ENCODE assay signal across 8 cellular contexts in genomic region chr1:224726783-224727182, GRCh38.
DNase-seq lines count a peak whose midpoint lies in the region; ATAC-seq and TF ChIP-seq lines count a peak whose summit lies in the region.
"Had no signal": no experiment of that assay in that cellular context is flagged by ENCODE, and none has a peak within 500 bp of the region (broad histone marks: within the 10 kb centered on the region; RNA-seq: fewer than 3 reads in every experiment).

No MANE protein-coding gene starts in this region.

- DNase-seq in HFF-Myc (ENCODE audit: extremely low read depth, low read depth) (peak; percentile 39), SW480 (ENCODE audit: low spot score) (peak; percentile 97), NCI-H1417 treated with DMSO at 0.1 percent for 48 hours (lab: John Stamatoyannopoulos, UW) (no peak), DMS114 treated with DMSO at 0.1 percent for 48 hours (lab: John Stamatoyannopoulos, UW; ENCODE audit: unreplicated experiment) (no peak)
- DNase-seq in stimulated activated naive CD8-positive, alpha-beta T cell treated with anti-CD3 and anti-CD28 coated beads, Interleukin-15, amount 100 ng/mL, for 72 hours, result peak; percentile 41 to 45

- TF ChIP-seq POLR2A in gastroesophageal sphincter (IDR thresholded peaks at IDR 0.05), result no peak

- peak overlapping the region in 2 of 4 donors; percentile 29 to 31 for H3K27ac ChIP-seq in gastroesophageal sphincter

- no peaks in the 10 kb centered on the region for H3K36me3 ChIP-seq in gastroesophageal sphincter

- ATAC-seq in gastroesophageal sphincter, result peak; percentile 67
- ATAC-seq in stimulated activated naive CD8-positive, alpha-beta T cell treated with anti-CD3 and anti-CD28 coated beads, Interleukin-15, amount 100 ng/mL, for 72 hours, result peak; percentile 81
- no peak for ATAC-seq in HG02938 (IDR thresholded peaks at IDR 0.05; ENCODE audit: unreplicated experiment)
- ATAC-seq: Panc1 had no signal

- TF ChIP-seq CTCF in HFF-Myc (IDR thresholded peaks at IDR 0.05; ENCODE audit: low read depth, low read length, missing control alignments), result no peak
- no peak for TF ChIP-seq CTCF in gastroesophageal sphincter (IDR thresholded peaks at IDR 0.05)

- no peaks in the 10 kb centered on the region for H3K9me3 ChIP-seq in gastroesophageal sphincter

- no peaks in the 10 kb centered on the region for H3K9me3 Mint-ChIP-seq in stimulated activated naive CD8-positive, alpha-beta T cell treated with anti-CD3 and anti-CD28 coated beads, Interleukin-15, amount 100 ng/mL, for 72 hours

- H3K4me3 ChIP-seq in HFF-Myc (replicated peaks; ENCODE audit: low read depth, low read length), result no peak overlapping the region
- no peak overlapping the region for H3K4me3 ChIP-seq in gastroesophageal sphincter

- H3K4me3 Mint-ChIP-seq in stimulated activated naive CD8-positive, alpha-beta T cell treated with anti-CD3 and anti-CD28 coated beads, Interleukin-15, amount 100 ng/mL, for 72 hours, result no peak overlapping the region

- H3K4me1 ChIP-seq in gastroesophageal sphincter, result peaks cover 0 to 5% (median 0%) of the 10 kb centered on the region in 3 donors

- H3K4me1 Mint-ChIP-seq in stimulated activated naive CD8-positive, alpha-beta T cell treated with anti-CD3 and anti-CD28 coated beads, Interleukin-15, amount 100 ng/mL, for 72 hours, result peaks cover 9% of the 10 kb centered on the region

- peaks cover 4% of the 10 kb centered on the region for H3K27me3 Mint-ChIP-seq in stimulated activated naive CD8-positive, alpha-beta T cell treated with anti-CD3 and anti-CD28 coated beads, Interleukin-15, amount 100 ng/mL, for 72 hours

- 76% methylated on average over 6 of the region's 6 CpGs; no CpG with 5 or more reads in 1 of the 2 donors for WGBS in gastroesophageal sphincter (ENCODE audit: low coverage in 1 of 2), 2 donors

- peak overlapping the region; percentile 93 to 98 for H3K27ac Mint-ChIP-seq in stimulated activated naive CD8-positive, alpha-beta T cell treated with anti-CD3 and anti-CD28 coated beads, Interleukin-15, amount 100 ng/mL, for 72 hours

- TF ChIP-seq EP300 in gastroesophageal sphincter (IDR thresholded peaks at IDR 0.05), result no peak

- no peaks in the 10 kb centered on the region for H3K27me3 ChIP-seq in gastroesophageal sphincter

Comparison
In these comparisons a context has a peak if more than half of its experiments do, and no peak if none do; other contexts are left out.
1. DNase-seq: peak in HFF-Myc (single experiment), SW480 (single experiment) and stimulated activated naive CD8-positive, alpha-beta T cell treated with anti-CD3 and anti-CD28 coated beads, Interleukin-15, amount 100 ng/mL, for 72 hours (2 of 2); none in NCI-H1417 treated with DMSO at 0.1 percent for 48 hours (single experiment) and DMS114 treated with DMSO at 0.1 percent for 48 hours (single experiment).